16 cellular contexts compared by ENCODE assay signal in genomic region chr2:31108887-31109286, GRCh38. TPM values are rescaled to one million over a fixed set of nuclear protein-coding genes. Genes with fewer than 3 reads are reported as not detected.
"Had no signal": no experiment of that assay in that cellular context is flagged by ENCODE, and none has a peak within 500 bp of the region (broad histone marks: within the 10 kb centered on the region; RNA-seq: fewer than 3 reads in every experiment).

No MANE protein-coding gene starts in this region.

- ATAC-seq: gastroesophageal sphincter; lower lobe of right lung; mucosa of descending colon; natural killer cell treated with Interleukin-12 subunit alpha and Interleukin-12 subunit beta and Interleukin-15 and Interleukin-18, amount 100 ng/mL, for 72 hours; stimulated activated naive CD8-positive, alpha-beta T cell treated with anti-CD3 and anti-CD28 coated beads, Interleukin-15, Interleukin-2, amounts not matched to agents 100 U/mL and 50 U/mL, for 24 hours; upper lobe of right lung had no signal

- H3K4me2 ChIP-seq: hepatocyte had no signal

- H3K4me1 ChIP-seq: gastroesophageal sphincter, lower lobe of right lung, testis, upper lobe of right lung had no signal

- H2AFZ ChIP-seq: hepatocyte had no signal

- H3K79me2 ChIP-seq: hepatocyte had no signal

- H3K27me3 ChIP-seq: cardiac muscle cell, testis, upper lobe of right lung had no signal

- H3K36me3 ChIP-seq: cardiac muscle cell, gastroesophageal sphincter, lower lobe of right lung, upper lobe of right lung had no signal

- DNase-seq: activated CD4-positive, alpha-beta T cell treated with anti-CD3 and anti-CD28 coated beads for 4 hours; activated naive CD4-positive, alpha-beta T cell treated with Interleukin-2 at 50 U/mL for 16 hours; lower lobe of right lung; mucosa of descending colon; stimulated activated CD4-positive, alpha-beta T cell treated with anti-CD3 and anti-CD28 coated beads, Interleukin-4, amount 100 ng/mL, for 1 hour; stimulated activated CD8-positive, alpha-beta memory T cell treated with anti-CD3 and anti-CD28 coated beads, Interleukin-4, amount 100 ng/mL, for 48 hours; stimulated activated naive CD8-positive, alpha-beta T cell treated with anti-CD3 and anti-CD28 coated beads, Interleukin-15, Interleukin-2, amounts not matched to agents 100 U/mL and 50 U/mL, for 24 hours; T1000; testis; upper lobe of right lung had no signal

- H3K27ac ChIP-seq: cardiac muscle cell, gastroesophageal sphincter, hepatocyte, lower lobe of right lung, testis, upper lobe of right lung had no signal

- H3K4me3 ChIP-seq: cardiac muscle cell, gastroesophageal sphincter, hepatocyte, lower lobe of right lung, mucosa of descending colon, testis, upper lobe of right lung had no signal

- H3K9me3 ChIP-seq: gastroesophageal sphincter, lower lobe of right lung, mucosa of descending colon, testis, upper lobe of right lung had no signal

RNA-seq across cellular contexts. Expression of gene GALNT14, which starts 29.4 kb away (rescaled TPM):
- total RNA-seq: osteoblast, pulmonary artery endothelial cell had no signal
